ENCODE assay signal across 1 cellular context in the genomic region with DNA sequence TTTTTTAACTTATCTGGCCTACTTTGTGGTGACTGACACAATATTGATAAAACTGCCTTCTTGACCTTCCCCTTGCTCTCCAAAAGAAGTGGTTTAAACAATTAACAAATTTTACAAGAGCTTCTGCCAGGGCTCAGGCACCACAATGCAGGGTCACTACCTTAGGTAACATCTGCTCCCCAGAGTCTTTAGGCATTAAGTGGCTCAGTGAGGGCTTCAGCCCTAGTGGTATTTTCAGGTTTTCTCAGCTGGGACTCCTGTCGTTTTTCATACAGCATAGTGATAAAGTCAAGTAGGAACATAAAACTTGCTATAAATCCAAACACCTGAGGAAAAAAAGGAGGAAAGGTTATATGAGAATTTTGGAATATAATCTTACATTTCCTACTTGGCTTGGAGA.
A peak's percentile ranks its signal among the peaks of the same experiment; 100 is the strongest.
TF ChIP-seq lines count a peak whose summit lies in the region.

No MANE protein-coding gene starts in this region.

TF ChIP-seq in HEK293, 187 proteins besides CTCF, POLR2A, EP300 and RAD21:
- TF ChIP-seq BCL11A (tag by site-specific recombination; IDR thresholded peaks at IDR 0.05; ENCODE audit: low read depth) (no peak), ZNF558 (tag by site-specific recombination; IDR thresholded peaks at IDR 0.05) (no peak), ZFP41 (tag by site-specific recombination; IDR thresholded peaks at IDR 0.05; ENCODE audit: borderline replicate concordance) (no peak)
- TF ChIP-seq, protein P1, sequence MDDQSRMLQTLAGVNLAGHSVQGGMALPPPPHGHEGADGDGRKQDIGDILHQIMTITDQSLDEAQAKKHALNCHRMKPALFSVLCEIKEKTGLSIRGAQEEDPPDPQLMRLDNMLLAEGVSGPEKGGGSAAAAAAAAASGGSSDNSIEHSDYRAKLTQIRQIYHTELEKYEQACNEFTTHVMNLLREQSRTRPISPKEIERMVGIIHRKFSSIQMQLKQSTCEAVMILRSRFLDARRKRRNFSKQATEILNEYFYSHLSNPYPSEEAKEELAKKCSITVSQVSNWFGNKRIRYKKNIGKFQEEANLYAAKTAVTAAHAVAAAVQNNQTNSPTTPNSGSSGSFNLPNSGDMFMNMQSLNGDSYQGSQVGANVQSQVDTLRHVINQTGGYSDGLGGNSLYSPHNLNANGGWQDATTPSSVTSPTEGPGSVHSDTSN (CRISPR knock-in tag; IDR thresholded peaks at IDR 0.05), result no peak
- TF ChIP-seq, protein P2, sequence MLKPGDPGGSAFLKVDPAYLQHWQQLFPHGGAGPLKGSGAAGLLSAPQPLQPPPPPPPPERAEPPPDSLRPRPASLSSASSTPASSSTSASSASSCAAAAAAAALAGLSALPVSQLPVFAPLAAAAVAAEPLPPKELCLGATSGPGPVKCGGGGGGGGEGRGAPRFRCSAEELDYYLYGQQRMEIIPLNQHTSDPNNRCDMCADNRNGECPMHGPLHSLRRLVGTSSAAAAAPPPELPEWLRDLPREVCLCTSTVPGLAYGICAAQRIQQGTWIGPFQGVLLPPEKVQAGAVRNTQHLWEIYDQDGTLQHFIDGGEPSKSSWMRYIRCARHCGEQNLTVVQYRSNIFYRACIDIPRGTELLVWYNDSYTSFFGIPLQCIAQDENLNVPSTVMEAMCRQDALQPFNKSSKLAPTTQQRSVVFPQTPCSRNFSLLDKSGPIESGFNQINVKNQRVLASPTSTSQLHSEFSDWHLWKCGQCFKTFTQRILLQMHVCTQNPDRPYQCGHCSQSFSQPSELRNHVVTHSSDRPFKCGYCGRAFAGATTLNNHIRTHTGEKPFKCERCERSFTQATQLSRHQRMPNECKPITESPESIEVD (tag by site-specific recombination; IDR thresholded peaks at IDR 0.05), result peak; percentile 53; the same call in 1 of the 2 replicates
